ENCODE assay signal across 14 cellular contexts in genomic region chr2:177078416-177078815, GRCh38.
DNase-seq lines count a peak whose midpoint lies in the region; ATAC-seq and TF ChIP-seq lines count a peak whose summit lies in the region.
"Had no signal": no experiment of that assay in that cellular context is flagged by ENCODE, and none has a peak within 500 bp of the region (broad histone marks: within the 10 kb centered on the region; RNA-seq: fewer than 3 reads in every experiment).

No MANE protein-coding gene starts in this region.

- DNase-seq in M059J (ENCODE audit: low read depth) (peak; percentile 8), cerebellar cortex (ENCODE audit: low spot score) (peak; percentile 62), lower leg skin (ENCODE audit: low spot score in 2 of 2) (peak; percentile 37 to 88), testis (peak; percentile 36), DMS153 (lab: John Stamatoyannopoulos, UW) (no peak)
- no peak for DNase-seq in activated naive CD4-positive, alpha-beta T cell treated with anti-CD3 and anti-CD28 coated beads, Interleukin-2, amount 10 ng/mL, durations not matched to agents 7 days and 5 days
- DNase-seq: activated B cell treated with CpG ODN at 0.5 μM for 24 hours; activated T-cell treated with anti-CD3 and anti-CD28 coated beads, Interleukin-2, amount 50 U/mL, for 4 hours; NCI-H446 treated with DMSO at 0.1 percent for 48 hours; stimulated activated CD4-positive, alpha-beta T cell treated with anti-CD3 and anti-CD28 coated beads, Interleukin-4, amount 100 ng/mL, for 1 hour; stimulated activated naive CD8-positive, alpha-beta T cell treated with anti-CD3 and anti-CD28 coated beads, Interleukin-15, amount 100 ng/mL, for 72 hours had no signal

- H3K27me3 Mint-ChIP-seq in activated naive CD4-positive, alpha-beta T cell treated with anti-CD3 and anti-CD28 coated beads, Interleukin-2, amount 10 ng/mL, durations not matched to agents 7 days and 5 days = peaks cover 24% of the 10 kb centered on the region

- intact Hi-C loops in lower leg skin (cut with DNase I; ENCODE audit: low total_unique reads) = no loop called here
- intact Hi-C loops in testis (cut with DNase I; ENCODE audit: low total_unique reads) = no loop called here

- no peak overlapping the region for H3K27ac Mint-ChIP-seq in activated naive CD4-positive, alpha-beta T cell treated with anti-CD3 and anti-CD28 coated beads, Interleukin-2, amount 10 ng/mL, durations not matched to agents 7 days and 5 days
- H3K27ac Mint-ChIP-seq: activated B cell treated with CpG ODN at 0.5 μM for 24 hours had no signal

- no peaks in the 10 kb centered on the region for H3K9me3 ChIP-seq in testis

- H3K36me3 ChIP-seq in testis (ENCODE audit: low read depth, missing control alignments) = no peaks in the 10 kb centered on the region

- TF ChIP-seq CTCF in lower leg skin (IDR thresholded peaks at IDR 0.05) = no peak
- TF ChIP-seq CTCF in testis (IDR thresholded peaks at IDR 0.05) = no peak

- no peak for ATAC-seq in GM21515 (IDR thresholded peaks at IDR 0.05; ENCODE audit: unreplicated experiment)
- ATAC-seq in GM19328 (IDR thresholded peaks at IDR 0.05; ENCODE audit: unreplicated experiment) = no peak
- ATAC-seq: activated T-cell treated with anti-CD3 and anti-CD28 coated beads, Interleukin-2, amount 50 U/mL, for 4 hours; stimulated activated naive CD8-positive, alpha-beta T cell treated with anti-CD3 and anti-CD28 coated beads, Interleukin-15, amount 100 ng/mL, for 72 hours had no signal

- H3K4me3 ChIP-seq in lower leg skin (ENCODE audit: low read depth, poor library complexity, severe bottlenecking) = no peak overlapping the region
- H3K4me3 ChIP-seq in testis = no peak overlapping the region

- H3K36me3 Mint-ChIP-seq in activated naive CD4-positive, alpha-beta T cell treated with anti-CD3 and anti-CD28 coated beads, Interleukin-2, amount 10 ng/mL, durations not matched to agents 7 days and 5 days = no peaks in the 10 kb centered on the region

- H3K4me1 Mint-ChIP-seq in activated naive CD4-positive, alpha-beta T cell treated with anti-CD3 and anti-CD28 coated beads, Interleukin-2, amount 10 ng/mL, durations not matched to agents 7 days and 5 days = no peaks in the 10 kb centered on the region
- H3K4me1 Mint-ChIP-seq: activated B cell treated with CpG ODN at 0.5 μM for 24 hours; stimulated activated naive CD8-positive, alpha-beta T cell treated with anti-CD3 and anti-CD28 coated beads, Interleukin-15, amount 100 ng/mL, for 72 hours had no signal

- no peaks in the 10 kb centered on the region for H3K27me3 ChIP-seq in testis

- 43 to 55% methylated on average over 3 of the region's 3 CpGs for WGBS in lower leg skin, 2 donors
- WGBS in testis, 2 donors = 48 to 82% methylated on average over 3 of the region's 3 CpGs

- CTCF ChIA-PET in activated naive CD4-positive, alpha-beta T cell treated with anti-CD3 and anti-CD28 coated beads, Interleukin-2, amount 10 ng/mL, durations not matched to agents 7 days and 5 days (lab: Charles Lee) = no interaction called here

- no peak overlapping the region for H3K27ac ChIP-seq in testis

- TF ChIP-seq POLR2A in lower leg skin (IDR thresholded peaks at IDR 0.05) (no peak), testis (IDR thresholded peaks at IDR 0.05) (no peak)

- no peaks in the 10 kb centered on the region for H3K9me3 Mint-ChIP-seq in activated naive CD4-positive, alpha-beta T cell treated with anti-CD3 and anti-CD28 coated beads, Interleukin-2, amount 10 ng/mL, durations not matched to agents 7 days and 5 days
- H3K9me3 Mint-ChIP-seq: activated B cell treated with CpG ODN at 0.5 μM for 24 hours; activated T-cell treated with anti-CD3 and anti-CD28 coated beads, Interleukin-2, amount 50 U/mL, for 4 hours; neural crest cell; stimulated activated naive CD8-positive, alpha-beta T cell treated with anti-CD3 and anti-CD28 coated beads, Interleukin-15, amount 100 ng/mL, for 72 hours had no signal

- no peaks in the 10 kb centered on the region for H3K4me1 ChIP-seq in testis

- H3K4me3 Mint-ChIP-seq in activated naive CD4-positive, alpha-beta T cell treated with anti-CD3 and anti-CD28 coated beads, Interleukin-2, amount 10 ng/mL, durations not matched to agents 7 days and 5 days = no peak overlapping the region
- H3K4me3 Mint-ChIP-seq: activated B cell treated with CpG ODN at 0.5 μM for 24 hours; activated T-cell treated with anti-CD3 and anti-CD28 coated beads, Interleukin-2, amount 50 U/mL, for 4 hours; neural crest cell; stimulated activated naive CD8-positive, alpha-beta T cell treated with anti-CD3 and anti-CD28 coated beads, Interleukin-15, amount 100 ng/mL, for 72 hours had no signal

Comparison
In these comparisons a context has a peak if more than half of its experiments do, and no peak if none do; other contexts are left out.
1. DNase-seq: peak in M059J (single experiment), cerebellar cortex (single experiment), lower leg skin (2 of 2) and testis (single experiment); none in DMS153 (single experiment) and activated naive CD4-positive, alpha-beta T cell treated with anti-CD3 and anti-CD28 coated beads, Interleukin-2, amount 10 ng/mL, durations not matched to agents 7 days and 5 days (single experiment).